In genomic region chr3:23202203-23202920, GRCh38 we compare ENCODE assay signal across 8 cellular contexts. TPM values are rescaled to one million over a fixed set of nuclear protein-coding genes. Genes with fewer than 3 reads are reported as not detected.
DNase-seq lines count a peak whose midpoint lies in the region; ATAC-seq, FAIRE-seq and TF ChIP-seq lines count a peak whose summit lies in the region.

No MANE protein-coding gene starts in this region.

- no peak for TF ChIP-seq RAD21 in A549 (conservative IDR thresholded peaks at IDR 0.05 in 1 of 2, IDR thresholded peaks at IDR 0.05 in 1 of 2)

- no peak overlapping the region for H3K27ac Mint-ChIP-seq in activated CD4-positive, alpha-beta memory T cell treated with anti-CD3 and anti-CD28 coated beads, Interleukin-2, amount 10 ng/mL, durations not matched to agents 7 days and 5 days

- FAIRE-seq in A549 (lab: Jason Lieb, UNC): no peak

- peak; percentile 37 to 50 for ATAC-seq in A549
- ATAC-seq in GM18868 (IDR thresholded peaks at IDR 0.05; ENCODE audit: unreplicated experiment): peak; percentile 31
- ATAC-seq in HG03159 (IDR thresholded peaks at IDR 0.05; ENCODE audit: unreplicated experiment): peak; percentile 30

- no peaks in the 10 kb centered on the region for H3K36me3 Mint-ChIP-seq in activated CD4-positive, alpha-beta memory T cell treated with anti-CD3 and anti-CD28 coated beads, Interleukin-2, amount 10 ng/mL, durations not matched to agents 7 days and 5 days (ENCODE audit: low read depth)

- peaks cover 34% of the 10 kb centered on the region for H3K27me3 Mint-ChIP-seq in activated CD4-positive, alpha-beta memory T cell treated with anti-CD3 and anti-CD28 coated beads, Interleukin-2, amount 10 ng/mL, durations not matched to agents 7 days and 5 days

- POLR2A ChIA-PET in A549 (lab: Yijun Ruan, JAX): interaction anchor here (0.5 to 1.0 kb wide), 2 partner anchors 466 to 475 kb away, joined by 3 read pairs; no protein-coding TSS in a partner anchor
- POLR2A ChIA-PET in activated CD4-positive, alpha-beta memory T cell treated with anti-CD3 and anti-CD28 coated beads, Interleukin-2, amount 10 ng/mL, durations not matched to agents 7 days and 5 days (lab: Charles Lee): no interaction called here

- no peaks in the 10 kb centered on the region for H3K9me3 Mint-ChIP-seq in activated CD4-positive, alpha-beta memory T cell treated with anti-CD3 and anti-CD28 coated beads, Interleukin-2, amount 10 ng/mL, durations not matched to agents 7 days and 5 days

- H3K4me3 Mint-ChIP-seq in activated CD4-positive, alpha-beta memory T cell treated with anti-CD3 and anti-CD28 coated beads, Interleukin-2, amount 10 ng/mL, durations not matched to agents 7 days and 5 days: peak overlapping the region; percentile 51

- no peak for TF ChIP-seq CTCF in A549 (IDR thresholded peaks at IDR 0.05)
- TF ChIP-seq CTCF in fibroblast of pulmonary artery (IDR thresholded peaks at IDR 0.05; ENCODE audit: low read length, missing control alignments): no peak
- no peak for TF ChIP-seq CTCF in neutrophil (IDR thresholded peaks at IDR 0.05)

- no peak for TF ChIP-seq POLR2A in A549 (IDR thresholded peaks at IDR 0.05; ENCODE audit: low read length)

- WGBS in A549 (ENCODE audit: missing lambda C conversion rate): 41% methylated on average over 23 of the region's 41 CpGs

- H3K4me2 ChIP-seq in A549: peak overlapping the region; percentile 94

- DNase-seq in A549 (ENCODE audit: low read depth in 1 of 2, low spot score in 1 of 2): peak in 1 of 2 experiments; percentile 13
- no peak for DNase-seq in activated CD4-positive, alpha-beta memory T cell treated with anti-CD3 and anti-CD28 coated beads, Interleukin-2, amount 10 ng/mL, durations not matched to agents 7 days and 5 days
- DNase-seq in fibroblast of pulmonary artery (ENCODE audit: low read depth): peak; percentile 25
- DNase-seq in NOMO-1 (lab: John Stamatoyannopoulos, UW; ENCODE audit: unreplicated experiment in 2 of 2): no peak
- DNase-seq in GM19240 (ENCODE audit: insufficient read length, low spot score): no peak

- H3K27ac ChIP-seq in A549: peak overlapping the region; percentile 89 to 98
- H3K27ac ChIP-seq in neutrophil: no peak overlapping the region

- H3K27me3 ChIP-seq in neutrophil: peaks cover 66% of the 10 kb centered on the region

- no peaks in the 10 kb centered on the region for H3K36me3 ChIP-seq in neutrophil

- CTCF ChIA-PET in A549 (lab: Yijun Ruan, JAX): interaction anchor here (0.6 kb wide), 1 partner anchor 388 kb away, joined by 3 read pairs; no protein-coding TSS in a partner anchor
- CTCF ChIA-PET in activated CD4-positive, alpha-beta memory T cell treated with anti-CD3 and anti-CD28 coated beads, Interleukin-2, amount 10 ng/mL, durations not matched to agents 7 days and 5 days (lab: Charles Lee): no interaction called here

- peak overlapping the region; percentile 86 for H3K4me3 ChIP-seq in A549
- peak overlapping the region; percentile 89 for H3K4me3 ChIP-seq in fibroblast of pulmonary artery (replicated peaks; ENCODE audit: low read depth, low read length)
- H3K4me3 ChIP-seq in neutrophil (ENCODE audit: low read depth in 1 of 2, low read length in 1 of 2): peak overlapping the region; percentile 53 to 70

- H3K9me3 ChIP-seq in A549 (no peaks in the 10 kb centered on the region), neutrophil (no peaks in the 10 kb centered on the region)

- H3K4me1 ChIP-seq in A549 (peaks cover 18% of the 10 kb centered on the region), neutrophil (ENCODE audit: control insufficient read depth in 1 of 2, insufficient read depth in 1 of 2, low read depth in 1 of 2, low read length in 1 of 2) (peaks cover 0 to 10% of the 10 kb centered on the region in 2 experiments)

- peaks cover 10% of the 10 kb centered on the region for H3K4me1 Mint-ChIP-seq in activated CD4-positive, alpha-beta memory T cell treated with anti-CD3 and anti-CD28 coated beads, Interleukin-2, amount 10 ng/mL, durations not matched to agents 7 days and 5 days

- TF ChIP-seq EP300 in A549 (IDR thresholded peaks at IDR 0.05): no peak

TF ChIP-seq in A549, 52 proteins besides CTCF, POLR2A, EP300 and RAD21:
- TF ChIP-seq CBX2 (IDR thresholded peaks at IDR 0.05; ENCODE audit: borderline replicate concordance, low read depth) (no peak), EHF (CRISPR knock-in tag; IDR thresholded peaks at IDR 0.05) (no peak), ESRRA (IDR thresholded peaks at IDR 0.05; ENCODE audit: borderline replicate concordance, low read length) (no peak), HOXA7 (CRISPR knock-in tag; IDR thresholded peaks at IDR 0.05) (no peak), NFE2L2 (conservative IDR thresholded peaks at IDR 0.05; ENCODE audit: low read length) (no peak), HES2 (IDR thresholded peaks at IDR 0.05) (no peak), CBX8 (IDR thresholded peaks at IDR 0.05) (no peak), E2F6 (IDR thresholded peaks at IDR 0.05; ENCODE audit: borderline replicate concordance, low read depth) (no peak), PBX3 (IDR thresholded peaks at IDR 0.05) (no peak)

RNA-seq across cellular contexts. Expression of gene UBE2E2, which starts 0.8 kb away (rescaled TPM):
- polyA plus RNA-seq in A549 (2011; rRNA removed) (42.3 and 56.1 TPM in 2 replicates), A549 (2017; fragmentation: RNase III; extraction: RNeasy Plus Mini Kit Qiagen cat#74134 plus additional on column Dnase treatment) (28.3 to 30.0 TPM (median 29.9 TPM) in 3 replicates)
- polyA plus RNA-seq in A549 (2012; cell fraction: cytosol; rRNA removed): 37.5 and 39.3 TPM in 2 replicates
- 16.2 TPM in 2 replicates for polyA plus RNA-seq in A549 (2012; cell fraction: nucleus; rRNA removed)
- 18.1 and 23.0 TPM in 2 replicates for polyA minus RNA-seq in A549 (2011; rRNA and poly(A)+ RNA removed)
- 1 to 10 TPM in 1 of 2 experiments, under 1 TPM in 1; 0.55 to 1.3 TPM for total RNA-seq in activated CD4-positive, alpha-beta memory T cell treated with anti-CD3 and anti-CD28 coated beads, Interleukin-2, amount 10 ng/mL, durations not matched to agents 7 days and 5 days
